ENCODE assay signal across 17 cellular contexts in the genomic region with DNA sequence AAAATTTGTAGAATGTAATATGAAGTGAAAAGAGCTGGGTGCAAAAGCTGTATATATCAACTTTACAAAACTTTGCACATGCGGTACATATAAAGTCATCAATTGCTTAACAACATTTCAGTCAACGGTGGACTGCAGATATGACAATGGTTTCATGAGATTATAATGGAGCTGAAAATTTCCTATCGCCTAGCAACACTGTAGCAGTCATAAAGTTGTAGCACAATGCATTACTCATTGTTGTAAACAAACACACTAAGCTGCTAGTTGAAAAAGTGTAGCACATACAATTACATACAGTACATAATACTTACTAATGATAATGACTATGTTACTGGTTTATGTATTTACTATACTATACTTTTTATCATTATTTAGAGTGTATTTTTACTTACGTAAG.
DNase-seq lines count a peak whose midpoint lies in the region; ATAC-seq and TF ChIP-seq lines count a peak whose summit lies in the region.
"Had no signal": no experiment of that assay in that cellular context is flagged by ENCODE, and none has a peak within 500 bp of the region (broad histone marks: within the 10 kb centered on the region; RNA-seq: fewer than 3 reads in every experiment).

No MANE protein-coding gene starts in this region.

- no peak overlapping the region for H3K4me3 ChIP-seq in Peyer's patch
- H3K4me3 ChIP-seq: BLaER1, GM23248 had no signal

- no peaks in the 10 kb centered on the region for H3K9me3 ChIP-seq in Peyer's patch
- H3K9me3 ChIP-seq: BLaER1, Caco-2 had no signal

- no peak for TF ChIP-seq CTCF in Peyer's patch (IDR thresholded peaks at IDR 0.05)

- H3K27ac ChIP-seq in Peyer's patch: no peak overlapping the region
- H3K27ac ChIP-seq: 22Rv1, BLaER1, C4-2B, GM23248 had no signal

- TF ChIP-seq POLR2A in Peyer's patch (IDR thresholded peaks at IDR 0.05): no peak

- H3K4me1 ChIP-seq in Peyer's patch: no peaks in the 10 kb centered on the region
- H3K4me1 ChIP-seq: BLaER1, Caco-2 had no signal

- ATAC-seq in left colon: peak; percentile 27
- ATAC-seq: CD8-positive, alpha-beta T cell; HCT116 had no signal

- peak; percentile 65 for DNase-seq in DMS53 (lab: John Stamatoyannopoulos, UW)
- DNase-seq in DMS53 treated with DMSO at 0.1 percent for 48 hours (lab: John Stamatoyannopoulos, UW; ENCODE audit: unreplicated experiment): no peak
- peak; percentile 44 for DNase-seq in M059J (ENCODE audit: low read depth)
- DNase-seq in left colon: no peak
- no peak for DNase-seq in Peyer's patch
- no peak for DNase-seq in mucosa of gallbladder (ENCODE audit: low spot score)
- DNase-seq: Caco-2; CD4-positive, CD25-positive, alpha-beta regulatory T cell; CD8-positive, alpha-beta T cell; DMS153; DMS79 treated with DMSO at 0.1 percent for 48 hours; GM23248; H7 had no signal

- no peaks in the 10 kb centered on the region for H3K36me3 ChIP-seq in Peyer's patch
- H3K36me3 ChIP-seq: BLaER1 had no signal

- no peaks in the 10 kb centered on the region for H3K27me3 ChIP-seq in Peyer's patch
- H3K27me3 ChIP-seq: BLaER1 had no signal

- intact Hi-C loops in left colon (cut with DNase I, micrococcal nuclease): no loop called here

Comparison
In these comparisons a context has a peak if more than half of its experiments do, and no peak if none do; other contexts are left out.
1. DNase-seq: peak in DMS53 (single experiment) and M059J (single experiment); none in DMS53 treated with DMSO at 0.1 percent for 48 hours (single experiment), left colon (0 of 2), Peyer's patch (0 of 3) and mucosa of gallbladder (single experiment).